ENCODE assay signal across 12 cellular contexts in the genomic region with DNA sequence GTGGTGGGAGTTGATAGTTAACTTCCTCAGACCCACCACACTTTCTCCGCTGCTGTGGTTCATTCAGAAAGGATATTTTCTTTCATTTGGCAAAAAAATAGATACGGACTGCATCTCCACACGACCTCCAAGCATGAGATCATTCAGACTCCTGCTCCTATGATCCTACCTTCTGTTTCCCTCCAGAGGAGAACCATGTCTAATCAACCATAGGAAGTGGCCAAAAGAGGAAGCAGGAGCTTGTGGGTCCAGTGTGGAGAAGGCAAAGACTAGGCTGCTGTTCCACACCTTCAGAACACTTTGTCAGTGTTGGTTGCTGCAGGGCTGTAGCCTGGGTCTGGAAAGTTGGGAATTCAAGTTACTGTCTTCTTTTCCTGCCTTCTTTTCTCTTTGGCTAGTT. TPM values are rescaled to one million over a fixed set of nuclear protein-coding genes. Genes with fewer than 3 reads are reported as not detected.
"Had no signal": no experiment of that assay in that cellular context is flagged by ENCODE, and none has a peak within 500 bp of the region (broad histone marks: within the 10 kb centered on the region; RNA-seq: fewer than 3 reads in every experiment).

No MANE protein-coding gene starts in this region.

- DNase-seq: activated CD4-positive, alpha-beta T cell treated with anti-CD3 and anti-CD28 coated beads for 36 hours; activated CD8-positive, alpha-beta memory T cell treated with anti-CD3 and anti-CD28 coated beads, Interleukin-2, amount 50 U/mL, for 4 hours; activated CD8-positive, alpha-beta T cell treated with anti-CD3 and anti-CD28 coated beads for 36 hours; activated naive CD4-positive, alpha-beta T cell; activated naive CD8-positive, alpha-beta T cell treated with anti-CD3 and anti-CD28 coated beads, Interleukin-2, amount 50 U/mL, for 24 hours; activated T-cell treated with anti-CD3 and anti-CD28 coated beads, Interleukin-2, amount 50 U/mL, for 72 hours; foreskin keratinocyte; left colon; naive B cell; posterior cingulate gyrus; stomach; uterus had no signal

- H3K4me3 Mint-ChIP-seq: activated CD4-positive, alpha-beta T cell treated with anti-CD3 and anti-CD28 coated beads for 36 hours; activated CD8-positive, alpha-beta T cell treated with anti-CD3 and anti-CD28 coated beads for 36 hours; activated naive CD8-positive, alpha-beta T cell treated with anti-CD3 and anti-CD28 coated beads, Interleukin-2, amount 50 U/mL, for 24 hours; activated T-cell treated with anti-CD3 and anti-CD28 coated beads, Interleukin-2, amount 50 U/mL, for 72 hours; naive B cell had no signal

- H3K9me3 Mint-ChIP-seq: activated CD8-positive, alpha-beta T cell treated with anti-CD3 and anti-CD28 coated beads for 36 hours; activated naive CD8-positive, alpha-beta T cell treated with anti-CD3 and anti-CD28 coated beads, Interleukin-2, amount 50 U/mL, for 24 hours; activated T-cell treated with anti-CD3 and anti-CD28 coated beads, Interleukin-2, amount 50 U/mL, for 72 hours had no signal

- ATAC-seq: activated CD4-positive, alpha-beta T cell treated with anti-CD3 and anti-CD28 coated beads for 36 hours; activated CD8-positive, alpha-beta T cell treated with anti-CD3 and anti-CD28 coated beads for 36 hours; activated naive CD8-positive, alpha-beta T cell treated with anti-CD3 and anti-CD28 coated beads, Interleukin-2, amount 50 U/mL, for 24 hours; activated T-cell treated with anti-CD3 and anti-CD28 coated beads, Interleukin-2, amount 50 U/mL, for 72 hours; left colon had no signal

- H3K4me1 Mint-ChIP-seq: activated CD4-positive, alpha-beta T cell treated with anti-CD3 and anti-CD28 coated beads for 36 hours; naive B cell had no signal

- H3K27ac Mint-ChIP-seq: activated CD4-positive, alpha-beta T cell treated with anti-CD3 and anti-CD28 coated beads for 36 hours; activated CD8-positive, alpha-beta T cell treated with anti-CD3 and anti-CD28 coated beads for 36 hours; activated naive CD8-positive, alpha-beta T cell treated with anti-CD3 and anti-CD28 coated beads, Interleukin-2, amount 50 U/mL, for 24 hours; activated T-cell treated with anti-CD3 and anti-CD28 coated beads, Interleukin-2, amount 50 U/mL, for 72 hours had no signal

RNA-seq across cellular contexts. Expression of a gene that starts 10.6 kb away (rescaled TPM):
- total RNA-seq: activated CD8-positive, alpha-beta T cell treated with anti-CD3 and anti-CD28 coated beads for 36 hours had no signal
